13 cellular contexts compared by ENCODE assay signal in genomic region chr3:153210116-153210515, GRCh38. TPM values are rescaled to one million over a fixed set of nuclear protein-coding genes. Genes with fewer than 3 reads are reported as not detected.
DNase-seq lines count a peak whose midpoint lies in the region; ATAC-seq and TF ChIP-seq lines count a peak whose summit lies in the region.
"Had no signal": no experiment of that assay in that cellular context is flagged by ENCODE, and none has a peak within 500 bp of the region (broad histone marks: within the 10 kb centered on the region; RNA-seq: fewer than 3 reads in every experiment).

No MANE protein-coding gene starts in this region.

- no peaks in the 10 kb centered on the region for H3K9me3 ChIP-seq in CD4-positive, alpha-beta T cell (ENCODE audit: control insufficient read depth, low read length)
- no peaks in the 10 kb centered on the region for H3K9me3 ChIP-seq in HUES48 (ENCODE audit: control insufficient read depth, insufficient read depth, low read length)
- H3K9me3 ChIP-seq in mesenchymal stem cell (ENCODE audit: control insufficient read depth, low read length): no peaks in the 10 kb centered on the region
- H3K9me3 ChIP-seq: esophagus squamous epithelium, psoas muscle had no signal

- no peak overlapping the region for H2AFZ ChIP-seq in mesenchymal stem cell (ENCODE audit: low read depth, low read length)

- no peak overlapping the region for H2BK120ac ChIP-seq in mesenchymal stem cell (ENCODE audit: low read depth, low read length)

- no peak overlapping the region for H3K27ac ChIP-seq in CD4-positive, alpha-beta T cell (ENCODE audit: low read depth, low read length)
- peak overlapping the region; percentile 92 for H3K27ac ChIP-seq in HUES48 (ENCODE audit: low read depth, low read length)
- peak overlapping the region; percentile 55 for H3K27ac ChIP-seq in mesenchymal stem cell (ENCODE audit: low read length, poor library complexity, severe bottlenecking)
- H3K27ac ChIP-seq: psoas muscle had no signal

- no peak overlapping the region for H2BK15ac ChIP-seq in mesenchymal stem cell (ENCODE audit: low read depth, poor library complexity, severe bottlenecking)

- H3K79me1 ChIP-seq in mesenchymal stem cell (replicated peaks; ENCODE audit: low read length, poor library complexity, severe bottlenecking): no peaks in the 10 kb centered on the region

- no peak overlapping the region for H3K18ac ChIP-seq in mesenchymal stem cell (ENCODE audit: low read depth in 1 of 2, low read length in 2 of 2)

- H2AK5ac ChIP-seq in mesenchymal stem cell (ENCODE audit: low read length, severe bottlenecking): no peak overlapping the region

- H3K36me3 Mint-ChIP-seq in CD4-positive, alpha-beta T cell (ENCODE audit: low read depth): no peaks in the 10 kb centered on the region
- no peaks in the 10 kb centered on the region for H3K36me3 Mint-ChIP-seq in mesothelial cell of epicardium

- peak in 6 of 10 experiments; percentile 12 to 32 (median 24) for DNase-seq in CD4-positive, alpha-beta T cell
- DNase-seq in amniotic epithelial cell (ENCODE audit: low read depth) (peak; percentile 63), mesenchymal stem cell (peak; percentile 38), cortex of kidney (lab: John Stamatoyannopoulos, UW) (no peak), mesothelial cell of epicardium (ENCODE audit: low spot score in 2 of 2, unreplicated experiment in 2 of 2) (no peak), NCI-H446 treated with DMSO at 0.1 percent for 48 hours (lab: John Stamatoyannopoulos, UW) (no peak)
- DNase-seq: activated CD8-positive, alpha-beta memory T cell treated with anti-CD3 and anti-CD28 coated beads, Interleukin-2, amount 50 U/mL, for 4 hours; esophagus squamous epithelium; NK-92 treated with Interleukin-12 subunit alpha and Interleukin-12 subunit beta, amount 100 ng/mL, for 24 hours had no signal

- CTCF ChIA-PET in CD4-positive, alpha-beta T cell (lab: Charles Lee): interaction anchor here (0.6 to 2.5 kb wide), 9 partner anchors 12 to 173 kb away, joined by 3 to 10 read pairs (median 3); no protein-coding TSS in a partner anchor

- POLR2A ChIA-PET in CD4-positive, alpha-beta T cell (lab: Charles Lee): interaction anchor here (0.6 to 3.5 kb wide), 7 partner anchors 12 to 351 kb away, joined by 3 to 28 read pairs (median 5); no protein-coding TSS in a partner anchor

- H3K9ac ChIP-seq in HUES48 (ENCODE audit: low read depth, low read length) (no peak overlapping the region), mesenchymal stem cell (ENCODE audit: low read length) (no peak overlapping the region)

- intact Hi-C loops in CD4-positive, alpha-beta T cell (cut with DNase I, micrococcal nuclease): loop anchor here in 1 of 2 experiments (1.0 kb wide), 1 partner anchor 80 kb away; no protein-coding TSS in a partner anchor

- no peak overlapping the region for H3K14ac ChIP-seq in mesenchymal stem cell (ENCODE audit: low read length in 2 of 2)

- H3K4ac ChIP-seq in mesenchymal stem cell (ENCODE audit: low read depth in 1 of 2, low read length in 2 of 2): no peak overlapping the region

- H3K27ac Mint-ChIP-seq in CD4-positive, alpha-beta T cell: peak overlapping the region; percentile 26
- no peak overlapping the region for H3K27ac Mint-ChIP-seq in mesothelial cell of epicardium

- H3K4me3 ChIP-seq in HUES48 (ENCODE audit: low read depth, low read length) (peak overlapping the region; percentile 50), mesenchymal stem cell (ENCODE audit: insufficient read depth in 1 of 2, low read depth in 1 of 2, low read length in 2 of 2) (no peak overlapping the region)
- H3K4me3 ChIP-seq: esophagus squamous epithelium, psoas muscle had no signal

- H2BK12ac ChIP-seq in mesenchymal stem cell (ENCODE audit: low read length in 2 of 2): no peak overlapping the region

- ATAC-seq in CD4-positive, alpha-beta T cell (ENCODE audit: poor library complexity): peak; percentile 93
- no peak for ATAC-seq in HG03457 (IDR thresholded peaks at IDR 0.05; ENCODE audit: unreplicated experiment)
- ATAC-seq: HepG2 had no signal

- no peaks in the 10 kb centered on the region for H3K9me3 Mint-ChIP-seq in CD4-positive, alpha-beta T cell
- H3K9me3 Mint-ChIP-seq in mesothelial cell of epicardium: no peaks in the 10 kb centered on the region

- peak; percentile 55 for TF ChIP-seq CTCF in CD4-positive, alpha-beta T cell (IDR thresholded peaks at IDR 0.05)
- TF ChIP-seq CTCF in mesothelial cell of epicardium (IDR thresholded peaks at IDR 0.05; ENCODE audit: unreplicated experiment): no peak

- H3K36me3 ChIP-seq in HUES48 (ENCODE audit: control insufficient read depth, insufficient read depth, low read length) (no peaks in the 10 kb centered on the region), mesenchymal stem cell (ENCODE audit: control insufficient read depth in 1 of 2, insufficient read depth in 2 of 2, low read depth in 1 of 2, low read length in 2 of 2) (no peaks in the 10 kb centered on the region)
- H3K36me3 ChIP-seq: esophagus squamous epithelium had no signal

- no peaks in the 10 kb centered on the region for H3K27me3 Mint-ChIP-seq in CD4-positive, alpha-beta T cell
- no peaks in the 10 kb centered on the region for H3K27me3 Mint-ChIP-seq in mesothelial cell of epicardium (ENCODE audit: low read depth)

- peaks cover 33% of the 10 kb centered on the region for H3K4me1 ChIP-seq in HUES48 (ENCODE audit: control insufficient read depth, insufficient read depth, low read length)
- H3K4me1 ChIP-seq in mesenchymal stem cell (ENCODE audit: control insufficient read depth, insufficient read depth, low read depth, low read length): peaks cover 4% of the 10 kb centered on the region
- H3K4me1 ChIP-seq: psoas muscle had no signal

- no peak overlapping the region for H2BK5ac ChIP-seq in mesenchymal stem cell (ENCODE audit: low read depth, low read length, poor library complexity, severe bottlenecking)

- H4K8ac ChIP-seq in mesenchymal stem cell (ENCODE audit: low read length): no peak overlapping the region

- no peak overlapping the region for H3K4me2 ChIP-seq in mesenchymal stem cell (ENCODE audit: low read length, poor library complexity, severe bottlenecking)

- H3K4me1 Mint-ChIP-seq in CD4-positive, alpha-beta T cell (ENCODE audit: low read depth): peaks cover 40% of the 10 kb centered on the region
- peaks cover 14% of the 10 kb centered on the region for H3K4me1 Mint-ChIP-seq in mesothelial cell of epicardium

- H3K27me3 ChIP-seq in CD4-positive, alpha-beta T cell (ENCODE audit: control insufficient read depth, insufficient read depth, low read length): no peaks in the 10 kb centered on the region
- H3K27me3 ChIP-seq in HUES48 (ENCODE audit: control insufficient read depth, insufficient read depth, low read length): no peaks in the 10 kb centered on the region
- H3K27me3 ChIP-seq in mesenchymal stem cell (ENCODE audit: control insufficient read depth in 1 of 2, insufficient read depth in 1 of 2, low read length in 2 of 2): no peaks in the 10 kb centered on the region
- H3K27me3 ChIP-seq: esophagus squamous epithelium had no signal

- H4K91ac ChIP-seq in mesenchymal stem cell (ENCODE audit: low read length): no peak overlapping the region

- peak overlapping the region; percentile 48 for H3K4me3 Mint-ChIP-seq in CD4-positive, alpha-beta T cell
- no peak overlapping the region for H3K4me3 Mint-ChIP-seq in mesothelial cell of epicardium

- no peak overlapping the region for H3K23ac ChIP-seq in mesenchymal stem cell (ENCODE audit: low read length in 2 of 2)

- 72% methylated on average over 3 of the region's 3 CpGs for WGBS in mesenchymal stem cell

RNA-seq across cellular contexts. Expression of gene RAP2B, which starts 48.1 kb away (rescaled TPM):
- 10 to 100 TPM; 13.8 to 14.8 TPM for total RNA-seq in CD4-positive, alpha-beta T cell
- polyA plus RNA-seq in mesenchymal stem cell (2013, experiment 1 of 2): 9.5 TPM
- polyA plus RNA-seq in mesenchymal stem cell (2013, experiment 2 of 2): 10.1 TPM
- total RNA-seq in mesothelial cell of epicardium: 15.2 to 16.2 TPM (median 15.4 TPM) in 3 replicates

Comparison
In these comparisons a context has a peak if more than half of its experiments do, and no peak if none do; other contexts are left out.
1. DNase-seq: peak in CD4-positive, alpha-beta T cell (6 of 10), amniotic epithelial cell (single experiment) and mesenchymal stem cell (single experiment); none in cortex of kidney (single experiment), mesothelial cell of epicardium (0 of 2) and NCI-H446 treated with DMSO at 0.1 percent for 48 hours (single experiment).